In genomic region chr17:49604314-49604869, GRCh38 we compare ENCODE assay signal across 16 cellular contexts.
"Had no signal": no experiment of that assay in that cellular context is flagged by ENCODE, and none has a peak within 500 bp of the region (broad histone marks: within the 10 kb centered on the region; RNA-seq: fewer than 3 reads in every experiment).

No MANE protein-coding gene starts in this region.

- H3K4me3 Mint-ChIP-seq: nephron; stimulated activated naive CD8-positive, alpha-beta T cell treated with anti-CD3 and anti-CD28 coated beads, Interleukin-15, amount 100 ng/mL, for 72 hours; T-helper 1 cell treated with Interleukin-12 subunit alpha and Interleukin-12 subunit beta and Interleukin-4 antibody, amounts not matched to agents 30 μg/mL and 1 μg/mL, for 36 hours; WTC11 had no signal

- H3K4me1 ChIP-seq: breast epithelium, psoas muscle had no signal

- H3K9ac ChIP-seq: SK-N-SH had no signal

- DNase-seq: activated CD4-positive, alpha-beta T cell treated with anti-CD3 and anti-CD28 coated beads for 48 hours; activated CD8-positive, alpha-beta memory T cell treated with anti-CD3 and anti-CD28 coated beads for 24 hours; foreskin melanocyte; left lung; mesendoderm; psoas muscle; SK-N-SH; stimulated activated CD4-positive, alpha-beta T cell treated with anti-CD3 and anti-CD28 coated beads, Interleukin-4, amount 100 ng/mL, for 24 hours; stimulated activated naive CD8-positive, alpha-beta T cell treated with anti-CD3 and anti-CD28 coated beads, Interleukin-15, amount 100 ng/mL, for 72 hours; transverse colon had no signal

- H3K27me3 ChIP-seq: breast epithelium, left lung, transverse colon had no signal

- H3K27ac ChIP-seq: psoas muscle had no signal

- ATAC-seq: activated naive CD4-positive, alpha-beta T cell treated with anti-CD3 and anti-CD28 coated beads, Interleukin-2, amount 50 U/mL, for 72 hours; left lung; stimulated activated naive CD8-positive, alpha-beta T cell treated with anti-CD3 and anti-CD28 coated beads, Interleukin-15, amount 100 ng/mL, for 72 hours; WTC11 had no signal

- H3K4me3 ChIP-seq: breast epithelium, left lung, psoas muscle, transverse colon had no signal

- H3K9me3 ChIP-seq: breast epithelium, left lung, psoas muscle, SK-N-SH, transverse colon had no signal

- H3K9me3 Mint-ChIP-seq: activated naive CD4-positive, alpha-beta T cell treated with anti-CD3 and anti-CD28 coated beads, Interleukin-2, amount 50 U/mL, for 72 hours; nephron; stimulated activated naive CD8-positive, alpha-beta T cell treated with anti-CD3 and anti-CD28 coated beads, Interleukin-15, amount 100 ng/mL, for 72 hours; T-helper 1 cell treated with Interleukin-12 subunit alpha and Interleukin-12 subunit beta and Interleukin-4 antibody, amounts not matched to agents 30 μg/mL and 1 μg/mL, for 36 hours; WTC11 had no signal

- FAIRE-seq: keratinocyte had no signal

- H3K4me2 ChIP-seq: SK-N-SH had no signal

- H3K27ac Mint-ChIP-seq: activated naive CD4-positive, alpha-beta T cell treated with anti-CD3 and anti-CD28 coated beads, Interleukin-2, amount 50 U/mL, for 72 hours; nephron; T-helper 1 cell treated with Interleukin-12 subunit alpha and Interleukin-12 subunit beta and Interleukin-4 antibody, amounts not matched to agents 30 μg/mL and 1 μg/mL, for 36 hours; WTC11 had no signal

- H3K4me1 Mint-ChIP-seq: nephron, WTC11 had no signal

- H3K27me3 Mint-ChIP-seq: stimulated activated naive CD8-positive, alpha-beta T cell treated with anti-CD3 and anti-CD28 coated beads, Interleukin-15, amount 100 ng/mL, for 72 hours had no signal
